ENCODE assay signal across 1 cellular context in genomic region chr7:142956951-142957623, GRCh38.
TF ChIP-seq lines count a peak whose summit lies in the region.

No MANE protein-coding gene starts in this region.

TF ChIP-seq in K562, 482 proteins besides CTCF, POLR2A, EP300 and RAD21 (continued from another document and continues in another):
- TF ChIP-seq, protein P1, sequence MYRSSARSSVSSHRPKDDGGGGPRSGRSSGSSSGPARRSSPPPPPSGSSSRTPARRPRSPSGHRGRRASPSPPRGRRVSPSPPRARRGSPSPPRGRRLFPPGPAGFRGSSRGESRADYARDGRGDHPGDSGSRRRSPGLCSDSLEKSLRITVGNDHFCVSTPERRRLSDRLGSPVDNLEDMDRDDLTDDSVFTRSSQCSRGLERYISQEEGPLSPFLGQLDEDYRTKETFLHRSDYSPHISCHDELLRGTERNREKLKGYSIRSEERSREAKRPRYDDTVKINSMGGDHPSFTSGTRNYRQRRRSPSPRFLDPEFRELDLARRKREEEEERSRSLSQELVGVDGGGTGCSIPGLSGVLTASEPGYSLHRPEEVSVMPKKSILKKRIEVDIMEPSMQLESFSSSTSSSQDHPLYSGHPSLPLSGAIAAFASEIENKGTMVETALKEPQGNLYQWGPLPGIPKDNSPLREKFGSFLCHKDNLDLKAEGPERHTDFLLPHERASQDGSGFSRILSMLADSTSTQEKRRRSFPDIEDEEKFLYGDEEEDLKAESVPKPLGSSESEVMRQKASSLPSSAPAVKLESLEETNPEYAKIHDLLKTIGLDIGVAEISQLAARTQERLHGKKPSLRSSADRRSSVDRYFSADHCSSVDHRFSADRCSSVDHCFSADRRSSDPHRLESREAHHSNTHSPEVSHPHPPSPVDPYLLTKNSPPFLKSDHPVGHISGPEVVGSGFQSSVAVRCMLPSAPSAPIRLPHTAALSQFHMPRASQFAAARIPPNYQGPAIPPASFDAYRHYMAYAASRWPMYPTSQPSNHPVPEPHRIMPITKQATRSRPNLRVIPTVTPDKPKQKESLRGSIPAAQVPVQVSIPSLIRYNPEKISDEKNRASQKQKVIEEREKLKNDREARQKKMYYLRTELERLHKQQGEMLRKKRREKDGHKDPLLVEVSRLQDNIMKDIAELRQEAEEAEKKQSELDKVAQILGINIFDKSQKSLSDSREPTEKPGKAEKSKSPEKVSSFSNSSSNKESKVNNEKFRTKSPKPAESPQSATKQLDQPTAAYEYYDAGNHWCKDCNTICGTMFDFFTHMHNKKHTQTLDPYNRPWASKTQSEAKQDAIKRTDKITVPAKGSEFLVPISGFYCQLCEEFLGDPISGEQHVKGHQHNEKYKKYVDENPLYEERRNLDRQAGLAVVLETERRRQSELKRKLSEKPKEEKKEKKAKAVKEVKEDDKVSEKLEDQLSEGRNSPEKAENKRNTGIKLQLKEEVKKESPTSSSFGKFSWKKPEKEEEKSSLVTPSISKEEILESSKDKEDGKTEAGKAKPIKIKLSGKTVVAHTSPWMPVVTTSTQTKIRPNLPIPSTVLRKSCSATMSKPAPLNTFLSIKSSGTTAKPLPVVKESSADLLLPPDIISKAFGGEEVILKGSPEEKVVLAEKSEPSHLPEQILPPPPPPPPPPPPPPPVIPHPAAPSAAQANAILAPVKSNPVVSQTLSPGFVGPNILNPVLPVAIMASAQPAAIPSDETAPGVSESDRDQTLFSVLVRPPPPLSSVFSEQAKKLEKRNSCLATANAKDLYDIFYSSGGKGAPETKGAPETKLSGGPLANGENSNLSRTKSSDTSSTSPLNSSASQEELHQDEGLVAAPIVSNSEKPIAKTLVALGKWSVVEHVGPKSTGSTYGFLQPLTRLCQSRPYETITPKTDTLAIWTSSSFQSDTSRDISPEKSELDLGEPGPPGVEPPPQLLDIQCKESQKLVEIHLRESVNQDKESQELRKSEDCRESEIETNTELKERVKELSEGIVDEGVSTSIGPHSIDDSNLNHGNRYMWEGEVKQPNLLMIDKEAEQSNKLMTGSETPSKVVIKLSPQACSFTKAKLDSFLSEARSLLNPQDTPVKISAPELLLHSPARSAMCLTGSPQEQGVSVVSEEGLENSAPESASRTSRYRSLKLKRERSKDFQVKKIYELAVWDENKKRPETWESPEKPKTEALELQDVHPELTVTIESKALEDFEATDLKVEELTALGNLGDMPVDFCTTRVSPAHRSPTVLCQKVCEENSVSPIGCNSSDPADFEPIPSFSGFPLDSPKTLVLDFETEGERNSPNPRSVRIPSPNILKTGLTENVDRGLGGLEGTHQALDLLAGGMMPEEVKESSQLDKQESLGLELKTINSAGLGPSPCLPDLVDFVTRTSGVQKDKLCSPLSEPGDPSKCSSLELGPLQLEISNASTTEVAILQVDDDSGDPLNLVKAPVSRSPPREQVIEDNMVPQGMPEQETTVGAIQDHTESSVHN (IDR thresholded peaks at IDR 0.05; ENCODE audit: borderline replicate concordance in 1 of 2, low read depth in 1 of 2), result 0 out of 4 replicates have a peak, but pooled peaks of 1 of the 2 experiments have one; percentile 36
- TF ChIP-seq MNT (conservative IDR thresholded peaks at IDR 0.05) (peak in 1 of 2 experiments; percentile 44; a peak in 1 of 4 replicates), SIN3B (IDR thresholded peaks at IDR 0.05; ENCODE audit: low read depth) (no peak), EZH2 (IDR thresholded peaks at IDR 0.05; ENCODE audit: borderline replicate concordance, low read depth, low read length) (no peak), ZNF174 (CRISPR knock-in tag; IDR thresholded peaks at IDR 0.05) (no peak), FUS (optimal IDR thresholded peaks at IDR 0.05; ENCODE audit: low read depth, low read length) (no peak), RCOR1 (IDR thresholded peaks at IDR 0.05; ENCODE audit: borderline replicate concordance in 1 of 2, low read depth in 2 of 2, low read length in 2 of 2) (peak in 1 of 2 experiments; percentile 97; a peak in 2 of 4 replicates), MAFK (IDR thresholded peaks at IDR 0.05; ENCODE audit: low read length) (peak; percentile 53), U2AF2 (optimal IDR thresholded peaks at IDR 0.05; ENCODE audit: low read depth, low read length) (no peak), MTF1 (CRISPR knock-in tag; IDR thresholded peaks at IDR 0.05; ENCODE audit: borderline replicate concordance) (no peak), ZFP30 (CRISPR knock-in tag; IDR thresholded peaks at IDR 0.05; ENCODE audit: borderline replicate concordance) (no peak), ZNF324 (CRISPR knock-in tag; IDR thresholded peaks at IDR 0.05) (no peak), TARDBP (IDR thresholded peaks at IDR 0.05) (no peak), SAFB (IDR thresholded peaks at IDR 0.05; ENCODE audit: borderline replicate concordance, low read depth, low read length) (no peak), NFE2L1 (tag; IDR thresholded peaks at IDR 0.05; ENCODE audit: borderline replicate concordance, low read depth) (peak; percentile 16; the same call in 1 of the 2 replicates), ZC3H11A (IDR thresholded peaks at IDR 0.05; ENCODE audit: low read depth, low read length) (no peak), RNF219 (CRISPR knock-in tag; IDR thresholded peaks at IDR 0.05) (no peak), THRAP3 (IDR thresholded peaks at IDR 0.05; ENCODE audit: borderline replicate concordance) (no peak), TEAD1 (CRISPR knock-in tag; IDR thresholded peaks at IDR 0.05) (peak in 1 of 2 experiments; percentile 83; a peak in 2 of 4 replicates), YBX1 (IDR thresholded peaks at IDR 0.05) (no peak), SRSF9 (IDR thresholded peaks at IDR 0.05; ENCODE audit: borderline replicate concordance, low read depth, low read length) (no peak), ZNF583 (CRISPR knock-in tag; IDR thresholded peaks at IDR 0.05) (0 out of 2 replicates have a peak, but pooled peaks have one; percentile 7), PPARD (CRISPR knock-in tag; IDR thresholded peaks at IDR 0.05) (no peak), MIER1 (IDR thresholded peaks at IDR 0.05; ENCODE audit: low read depth) (no peak), ZBED1 (IDR thresholded peaks at IDR 0.05) (no peak), EHMT2 (IDR thresholded peaks at IDR 0.05) (no peak), ARID2 (IDR thresholded peaks at IDR 0.05) (no peak; the same call in 1 of the 2 replicates), IRF9 (tag; IDR thresholded peaks at IDR 0.05) (no peak), RB1 (IDR thresholded peaks at IDR 0.05; ENCODE audit: low read depth) (no peak), TEAD4 (IDR thresholded peaks at IDR 0.05; ENCODE audit: low read length) (peak; percentile 83), TEAD4 (CRISPR knock-in tag; IDR thresholded peaks at IDR 0.05; ENCODE audit: borderline replicate concordance) (no peak), GTF2F1 (IDR thresholded peaks at IDR 0.05; ENCODE audit: low read depth, low read length) (no peak), ZBTB1 (CRISPR knock-in tag; IDR thresholded peaks at IDR 0.05; ENCODE audit: borderline replicate concordance, low read depth) (no peak), CBFB (CRISPR knock-in tag; IDR thresholded peaks at IDR 0.05) (no peak), ARID3B (CRISPR knock-in tag; IDR thresholded peaks at IDR 0.05; ENCODE audit: borderline replicate concordance) (no peak)
- TF ChIP-seq, protein P2, sequence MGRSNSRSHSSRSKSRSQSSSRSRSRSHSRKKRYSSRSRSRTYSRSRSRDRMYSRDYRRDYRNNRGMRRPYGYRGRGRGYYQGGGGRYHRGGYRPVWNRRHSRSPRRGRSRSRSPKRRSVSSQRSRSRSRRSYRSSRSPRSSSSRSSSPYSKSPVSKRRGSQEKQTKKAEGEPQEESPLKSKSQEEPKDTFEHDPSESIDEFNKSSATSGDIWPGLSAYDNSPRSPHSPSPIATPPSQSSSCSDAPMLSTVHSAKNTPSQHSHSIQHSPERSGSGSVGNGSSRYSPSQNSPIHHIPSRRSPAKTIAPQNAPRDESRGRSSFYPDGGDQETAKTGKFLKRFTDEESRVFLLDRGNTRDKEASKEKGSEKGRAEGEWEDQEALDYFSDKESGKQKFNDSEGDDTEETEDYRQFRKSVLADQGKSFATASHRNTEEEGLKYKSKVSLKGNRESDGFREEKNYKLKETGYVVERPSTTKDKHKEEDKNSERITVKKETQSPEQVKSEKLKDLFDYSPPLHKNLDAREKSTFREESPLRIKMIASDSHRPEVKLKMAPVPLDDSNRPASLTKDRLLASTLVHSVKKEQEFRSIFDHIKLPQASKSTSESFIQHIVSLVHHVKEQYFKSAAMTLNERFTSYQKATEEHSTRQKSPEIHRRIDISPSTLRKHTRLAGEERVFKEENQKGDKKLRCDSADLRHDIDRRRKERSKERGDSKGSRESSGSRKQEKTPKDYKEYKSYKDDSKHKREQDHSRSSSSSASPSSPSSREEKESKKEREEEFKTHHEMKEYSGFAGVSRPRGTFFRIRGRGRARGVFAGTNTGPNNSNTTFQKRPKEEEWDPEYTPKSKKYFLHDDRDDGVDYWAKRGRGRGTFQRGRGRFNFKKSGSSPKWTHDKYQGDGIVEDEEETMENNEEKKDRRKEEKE (IDR thresholded peaks at IDR 0.05; ENCODE audit: borderline replicate concordance in 1 of 2, control insufficient read depth in 1 of 2, low read depth in 2 of 2, low read length in 1 of 2), result no peak
- TF ChIP-seq, protein P3, sequence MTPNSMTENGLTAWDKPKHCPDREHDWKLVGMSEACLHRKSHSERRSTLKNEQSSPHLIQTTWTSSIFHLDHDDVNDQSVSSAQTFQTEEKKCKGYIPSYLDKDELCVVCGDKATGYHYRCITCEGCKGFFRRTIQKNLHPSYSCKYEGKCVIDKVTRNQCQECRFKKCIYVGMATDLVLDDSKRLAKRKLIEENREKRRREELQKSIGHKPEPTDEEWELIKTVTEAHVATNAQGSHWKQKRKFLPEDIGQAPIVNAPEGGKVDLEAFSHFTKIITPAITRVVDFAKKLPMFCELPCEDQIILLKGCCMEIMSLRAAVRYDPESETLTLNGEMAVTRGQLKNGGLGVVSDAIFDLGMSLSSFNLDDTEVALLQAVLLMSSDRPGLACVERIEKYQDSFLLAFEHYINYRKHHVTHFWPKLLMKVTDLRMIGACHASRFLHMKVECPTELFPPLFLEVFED (CRISPR knock-in tag; conservative IDR thresholded peaks at IDR 0.05), result peak; percentile 84; the same call in 1 of the 2 replicates
- TF ChIP-seq, protein P4, sequence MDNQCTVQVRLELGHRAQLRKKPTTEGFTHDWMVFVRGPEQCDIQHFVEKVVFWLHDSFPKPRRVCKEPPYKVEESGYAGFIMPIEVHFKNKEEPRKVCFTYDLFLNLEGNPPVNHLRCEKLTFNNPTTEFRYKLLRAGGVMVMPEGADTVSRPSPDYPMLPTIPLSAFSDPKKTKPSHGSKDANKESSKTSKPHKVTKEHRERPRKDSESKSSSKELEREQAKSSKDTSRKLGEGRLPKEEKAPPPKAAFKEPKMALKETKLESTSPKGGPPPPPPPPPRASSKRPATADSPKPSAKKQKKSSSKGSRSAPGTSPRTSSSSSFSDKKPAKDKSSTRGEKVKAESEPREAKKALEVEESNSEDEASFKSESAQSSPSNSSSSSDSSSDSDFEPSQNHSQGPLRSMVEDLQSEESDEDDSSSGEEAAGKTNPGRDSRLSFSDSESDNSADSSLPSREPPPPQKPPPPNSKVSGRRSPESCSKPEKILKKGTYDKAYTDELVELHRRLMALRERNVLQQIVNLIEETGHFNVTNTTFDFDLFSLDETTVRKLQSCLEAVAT (IDR thresholded peaks at IDR 0.05), result peak in 1 of 2 experiments; percentile 43; a peak in 1 of 4 replicates
- TF ChIP-seq, protein P5, sequence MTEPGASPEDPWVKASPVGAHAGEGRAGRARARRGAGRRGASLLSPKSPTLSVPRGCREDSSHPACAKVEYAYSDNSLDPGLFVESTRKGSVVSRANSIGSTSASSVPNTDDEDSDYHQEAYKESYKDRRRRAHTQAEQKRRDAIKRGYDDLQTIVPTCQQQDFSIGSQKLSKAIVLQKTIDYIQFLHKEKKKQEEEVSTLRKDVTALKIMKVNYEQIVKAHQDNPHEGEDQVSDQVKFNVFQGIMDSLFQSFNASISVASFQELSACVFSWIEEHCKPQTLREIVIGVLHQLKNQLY (CRISPR knock-in tag; conservative IDR thresholded peaks at IDR 0.05), result no peak
